Comparison of ENCODE assay signal across 28 cellular contexts in genomic region chr4:87427518-87427868, GRCh38.
"Had no signal": no experiment of that assay in that cellular context is flagged by ENCODE, and none has a peak within 500 bp of the region (broad histone marks: within the 10 kb centered on the region; RNA-seq: fewer than 3 reads in every experiment).

No MANE protein-coding gene starts in this region.

- H3K4me3 ChIP-seq: esophagus muscularis mucosa, heart right ventricle, left lung, lower lobe of right lung, sigmoid colon, smooth muscle cell, upper lobe of right lung had no signal

- H3K27me3 Mint-ChIP-seq: activated CD4-positive, alpha-beta T cell treated with anti-CD3 and anti-CD28 coated beads for 36 hours; activated CD8-positive, alpha-beta memory T cell treated with anti-CD3 and anti-CD28 coated beads, Interleukin-2, amount 10 ng/mL, durations not matched to agents 7 days and 5 days; dendritic cell treated with granulocyte-macrophage colony-stimulating factor and Interleukin-4, amounts not matched to agents 40 ng/mL and 50 ng/mL, for 4 days; stimulated activated memory B cell treated with anti-CD40 and anti-IgM and Interleukin-4, amounts not matched to agents 10 μg/mL and 1 μg/mL and 100 μg/mL, for 72 hours; stimulated activated naive CD8-positive, alpha-beta T cell treated with anti-CD3 and anti-CD28 coated beads, Interleukin-15, amount 100 ng/mL, for 72 hours had no signal

- H3K36me3 ChIP-seq: esophagus muscularis mucosa, heart right ventricle, left lung, lower lobe of right lung, neutrophil, sigmoid colon, upper lobe of right lung had no signal

- H3K27ac ChIP-seq: esophagus muscularis mucosa, foreskin keratinocyte, heart right ventricle, left lung, lower lobe of right lung, neutrophil, sigmoid colon, upper lobe of right lung had no signal

- H3K9me3 Mint-ChIP-seq: dendritic cell treated with granulocyte-macrophage colony-stimulating factor and Interleukin-4, amounts not matched to agents 40 ng/mL and 50 ng/mL, for 4 days; natural killer cell; stimulated activated memory B cell treated with anti-CD40 and anti-IgM and Interleukin-4, amounts not matched to agents 10 μg/mL and 1 μg/mL and 100 μg/mL, for 72 hours; stimulated activated naive CD8-positive, alpha-beta T cell treated with anti-CD3 and anti-CD28 coated beads, Interleukin-15, amount 100 ng/mL, for 72 hours; WTC11 had no signal

- H3K27me3 ChIP-seq: esophagus muscularis mucosa, foreskin keratinocyte, heart right ventricle, left lung, neutrophil, sigmoid colon, upper lobe of right lung had no signal

- H3K9me3 ChIP-seq: esophagus muscularis mucosa, heart right ventricle, left lung, lower lobe of right lung, neutrophil, sigmoid colon, upper lobe of right lung had no signal

- H3K36me3 Mint-ChIP-seq: natural killer cell, WTC11 had no signal

- H3K27ac Mint-ChIP-seq: activated CD4-positive, alpha-beta T cell treated with anti-CD3 and anti-CD28 coated beads for 36 hours; activated CD8-positive, alpha-beta memory T cell treated with anti-CD3 and anti-CD28 coated beads, Interleukin-2, amount 10 ng/mL, durations not matched to agents 7 days and 5 days; activated CD8-positive, alpha-beta T cell treated with anti-CD3 and anti-CD28 coated beads, Interleukin-2, amount 10 ng/mL, durations not matched to agents 7 days and 5 days; dendritic cell treated with granulocyte-macrophage colony-stimulating factor and Interleukin-4, amounts not matched to agents 40 ng/mL and 50 ng/mL, for 4 days; natural killer cell; stimulated activated memory B cell treated with anti-CD40 and anti-IgM and Interleukin-4, amounts not matched to agents 10 μg/mL and 1 μg/mL and 100 μg/mL, for 72 hours; stimulated activated naive CD8-positive, alpha-beta T cell treated with anti-CD3 and anti-CD28 coated beads, Interleukin-15, amount 100 ng/mL, for 72 hours had no signal

- DNase-seq: activated CD4-positive, alpha-beta T cell treated with anti-CD3 and anti-CD28 coated beads for 36 hours; activated CD8-positive, alpha-beta memory T cell treated with anti-CD3 and anti-CD28 coated beads, Interleukin-2, amount 10 ng/mL, durations not matched to agents 7 days and 5 days; activated CD8-positive, alpha-beta T cell treated with anti-CD3 and anti-CD28 coated beads, Interleukin-2, amount 10 ng/mL, durations not matched to agents 7 days and 5 days; activated gamma-delta T cell treated with Interleukin-2 at 50 U/mL for 16 hours; activated naive CD4-positive, alpha-beta T cell treated with anti-CD3 and anti-CD28 coated beads, Interleukin-2, amount 50 U/mL, for 16 hours; amygdala; central memory CD4-positive, alpha-beta T cell; foreskin keratinocyte; heart right ventricle; kidney glomerular epithelial cell; left lung; lower lobe of right lung; mesendoderm; natural killer cell; sigmoid colon; stimulated activated CD4-positive, alpha-beta T cell treated with anti-CD3 and anti-CD28 coated beads, Interleukin-1b, Interleukin-23, amount 100 ng/mL, for 48 hours; stimulated activated CD4-positive, alpha-beta T cell treated with anti-CD3 and anti-CD28 coated beads, Interleukin-4, amount 100 ng/mL, for 4 hours; stimulated activated CD8-positive, alpha-beta memory T cell treated with anti-CD3 and anti-CD28 coated beads, Interleukin-4, amount 100 ng/mL, for 48 hours; stimulated activated naive CD8-positive, alpha-beta T cell treated with anti-CD3 and anti-CD28 coated beads, Interleukin-15, amount 100 ng/mL, for 72 hours; substantia nigra; T-helper 2 cell; upper lobe of right lung had no signal

- ATAC-seq: activated CD8-positive, alpha-beta memory T cell treated with anti-CD3 and anti-CD28 coated beads, Interleukin-2, amount 10 ng/mL, durations not matched to agents 7 days and 5 days; activated CD8-positive, alpha-beta T cell treated with anti-CD3 and anti-CD28 coated beads, Interleukin-2, amount 10 ng/mL, durations not matched to agents 7 days and 5 days; foreskin keratinocyte; heart right ventricle; left lung; lower lobe of right lung; natural killer cell; stimulated activated memory B cell treated with anti-CD40 and anti-IgM and Interleukin-4, amounts not matched to agents 10 μg/mL and 1 μg/mL and 100 μg/mL, for 72 hours; stimulated activated naive CD8-positive, alpha-beta T cell treated with anti-CD3 and anti-CD28 coated beads, Interleukin-15, amount 100 ng/mL, for 72 hours; upper lobe of right lung; WTC11 had no signal

- H3K4me3 Mint-ChIP-seq: activated CD4-positive, alpha-beta T cell treated with anti-CD3 and anti-CD28 coated beads for 36 hours; activated CD8-positive, alpha-beta memory T cell treated with anti-CD3 and anti-CD28 coated beads, Interleukin-2, amount 10 ng/mL, durations not matched to agents 7 days and 5 days; activated CD8-positive, alpha-beta T cell treated with anti-CD3 and anti-CD28 coated beads, Interleukin-2, amount 10 ng/mL, durations not matched to agents 7 days and 5 days; dendritic cell treated with granulocyte-macrophage colony-stimulating factor and Interleukin-4, amounts not matched to agents 40 ng/mL and 50 ng/mL, for 4 days; natural killer cell; stimulated activated memory B cell treated with anti-CD40 and anti-IgM and Interleukin-4, amounts not matched to agents 10 μg/mL and 1 μg/mL and 100 μg/mL, for 72 hours; stimulated activated naive CD8-positive, alpha-beta T cell treated with anti-CD3 and anti-CD28 coated beads, Interleukin-15, amount 100 ng/mL, for 72 hours; WTC11 had no signal
